In genomic region chr5:180209137-180209581, GRCh38 we compare ENCODE assay signal across 8 cellular contexts.
DNase-seq lines count a peak whose midpoint lies in the region; ATAC-seq and TF ChIP-seq lines count a peak whose summit lies in the region.

RASGEF1C (minus strand) TSS chr5:180209211; CDS start chr5:180138052, 71,159 bp downstream.

- no peaks in the 10 kb centered on the region for H3K36me3 ChIP-seq in neuron (ENCODE audit: insufficient read depth, low read length)

- no peaks in the 10 kb centered on the region for H3K27me3 ChIP-seq in neuron (ENCODE audit: insufficient read depth, low read length)

- H3K4me3 ChIP-seq in neuron (ENCODE audit: low read length) = peak within 1 kb of the TSS; percentile 38

- H3K4me1 ChIP-seq in neuron (ENCODE audit: insufficient read depth, low read length) = peaks cover 5% of the 10 kb centered on the region

- peak; percentile 91 for DNase-seq in GM10266 (ENCODE audit: extremely low spot score)
- DNase-seq in NOMO-1 treated with dmso at 0.1 percent for 144 hours (lab: John Stamatoyannopoulos, UW; ENCODE audit: unreplicated experiment) = peak; percentile 20
- DNase-seq in activated T-helper 9 cell treated with anti-CD3 and anti-CD28 coated beads, Interleukin-2, amount 50 U/mL, for 16 hours (ENCODE audit: low read depth) = peak; percentile 30
- DNase-seq in fibroblast of the conjunctiva (ENCODE audit: low read depth) = peak; percentile 10
- DNase-seq in superior temporal gyrus (ENCODE audit: extremely low spot score) = peak; percentile 75
- no peak for DNase-seq in cerebellar nuclear complex (lab: John Stamatoyannopoulos, UW)

- ATAC-seq in HG02759 (IDR thresholded peaks at IDR 0.05; ENCODE audit: unreplicated experiment) = peak; percentile 81

- peak within 1 kb of the TSS; percentile 49 for H2AFZ ChIP-seq in neuron (ENCODE audit: low read depth, low read length)

- TF ChIP-seq CTCF in GM10266 (IDR thresholded peaks at IDR 0.05; ENCODE audit: control insufficient read depth, insufficient read depth, low read depth, missing control alignments) = peak; percentile 73

- H3K9me3 ChIP-seq in neuron (ENCODE audit: low read length) = no peaks in the 10 kb centered on the region

Comparison
In these comparisons a context has a peak if more than half of its experiments do, and no peak if none do; other contexts are left out.
1. DNase-seq: peak in GM10266 (single experiment), NOMO-1 treated with dmso at 0.1 percent for 144 hours (single experiment), activated T-helper 9 cell treated with anti-CD3 and anti-CD28 coated beads, Interleukin-2, amount 50 U/mL, for 16 hours (single experiment), fibroblast of the conjunctiva (single experiment) and superior temporal gyrus (single experiment); none in cerebellar nuclear complex (0 of 2).